32 cellular contexts compared by ENCODE assay signal in genomic region chr7:3201937-3202715, GRCh38.
DNase-seq lines count a peak whose midpoint lies in the region; ATAC-seq and TF ChIP-seq lines count a peak whose summit lies in the region.
"Had no signal": no experiment of that assay in that cellular context is flagged by ENCODE, and none has a peak within 500 bp of the region (broad histone marks: within the 10 kb centered on the region; RNA-seq: fewer than 3 reads in every experiment).

No MANE protein-coding gene starts in this region.

- H3K4me3 Mint-ChIP-seq in osteocyte (ENCODE audit: unreplicated experiment), result no peak overlapping the region
- H3K4me3 Mint-ChIP-seq: brain; mesothelial cell of epicardium; natural killer cell treated with Interleukin-12 subunit alpha and Interleukin-12 subunit beta and Interleukin-15 and Interleukin-18, amount 100 ng/mL, for 72 hours; stimulated activated naive CD8-positive, alpha-beta T cell treated with anti-CD3 and anti-CD28 coated beads, Interleukin-15, Interleukin-2, amounts not matched to agents 100 ng/mL and 50 ng/mL, for 24 hours had no signal

- H3K27ac Mint-ChIP-seq in osteocyte (ENCODE audit: unreplicated experiment), result no peak overlapping the region
- H3K27ac Mint-ChIP-seq: mesothelial cell of epicardium; stimulated activated naive CD8-positive, alpha-beta T cell treated with anti-CD3 and anti-CD28 coated beads, Interleukin-15, Interleukin-2, amounts not matched to agents 100 ng/mL and 50 ng/mL, for 24 hours had no signal

- H3K4me1 ChIP-seq in right cardiac atrium (ENCODE audit: control insufficient read depth, insufficient read depth, low read length), result no peaks in the 10 kb centered on the region
- H3K4me1 ChIP-seq in right atrium auricular region, result no peaks in the 10 kb centered on the region
- H3K4me1 ChIP-seq in esophagus muscularis mucosa, result no peaks in the 10 kb centered on the region
- H3K4me1 ChIP-seq: A549, adrenal gland, BE2C, foreskin keratinocyte, left lung, parathyroid adenoma, tibial artery had no signal

- H3K9me3 ChIP-seq in right cardiac atrium (ENCODE audit: control insufficient read depth, low read length), result no peaks in the 10 kb centered on the region
- no peaks in the 10 kb centered on the region for H3K9me3 ChIP-seq in right atrium auricular region
- H3K9me3 ChIP-seq in esophagus muscularis mucosa, result peaks cover 0 to 12% (median 9%) of the 10 kb centered on the region in 4 donors
- H3K9me3 ChIP-seq: A549, adrenal gland, BE2C had no signal

- TF ChIP-seq EP300 in esophagus muscularis mucosa (IDR thresholded peaks at IDR 0.05), result no peak

- peak; percentile 22 to 65 for ATAC-seq in right cardiac atrium
- ATAC-seq in GM21360 (IDR thresholded peaks at IDR 0.05; ENCODE audit: unreplicated experiment), result no peak
- no peak for ATAC-seq in HG03378 (IDR thresholded peaks at IDR 0.05; ENCODE audit: unreplicated experiment)
- ATAC-seq: A549, foreskin keratinocyte, left lung, sciatic nerve, SK-N-SH treated with all-trans-retinoic acid at 6 μM for 48 hours had no signal

- 60% methylated on average over 6 of the region's 6 CpGs for WGBS in right cardiac atrium
- WGBS in esophagus muscularis mucosa, result 62% methylated on average over 6 of the region's 6 CpGs

- intact Hi-C loops in right cardiac atrium (cut with DNase I), result no loop called here
- intact Hi-C loops in esophagus muscularis mucosa (cut with DNase I), result no loop called here

- H3K36me3 ChIP-seq in right atrium auricular region (no peaks in the 10 kb centered on the region), esophagus muscularis mucosa (no peaks in the 10 kb centered on the region)
- H3K36me3 ChIP-seq: adrenal gland, BE2C, left lung, tibial artery had no signal

- H3K4me3 ChIP-seq in right cardiac atrium (ENCODE audit: low read length) (no peak overlapping the region), right atrium auricular region (no peak overlapping the region), esophagus muscularis mucosa (no peak overlapping the region)
- H3K4me3 ChIP-seq: A549, adrenal gland, left lung, tibial artery had no signal

- H3K4me1 Mint-ChIP-seq in osteocyte (ENCODE audit: unreplicated experiment), result no peaks in the 10 kb centered on the region
- H3K4me1 Mint-ChIP-seq: brain had no signal

- no peaks in the 10 kb centered on the region for H3K27me3 Mint-ChIP-seq in osteocyte (ENCODE audit: unreplicated experiment)
- H3K27me3 Mint-ChIP-seq: brain; stimulated activated naive CD8-positive, alpha-beta T cell treated with anti-CD3 and anti-CD28 coated beads, Interleukin-15, Interleukin-2, amounts not matched to agents 100 ng/mL and 50 ng/mL, for 24 hours had no signal

- no peaks in the 10 kb centered on the region for H3K27me3 ChIP-seq in right cardiac atrium (ENCODE audit: control insufficient read depth, insufficient read depth)
- H3K27me3 ChIP-seq in right atrium auricular region, result no peaks in the 10 kb centered on the region
- no peaks in the 10 kb centered on the region for H3K27me3 ChIP-seq in esophagus muscularis mucosa
- H3K27me3 ChIP-seq: adrenal gland, BE2C, foreskin keratinocyte, tibial artery had no signal

- H3K9me3 Mint-ChIP-seq in osteocyte (ENCODE audit: unreplicated experiment), result no peaks in the 10 kb centered on the region
- H3K9me3 Mint-ChIP-seq: natural killer cell treated with Interleukin-12 subunit alpha and Interleukin-12 subunit beta and Interleukin-15 and Interleukin-18, amount 100 ng/mL, for 72 hours had no signal

- TF ChIP-seq CTCF in right atrium auricular region (IDR thresholded peaks at IDR 0.05) (no peak), esophagus muscularis mucosa (IDR thresholded peaks at IDR 0.05) (no peak), osteocyte (IDR thresholded peaks at IDR 0.05) (no peak)

- TF ChIP-seq POLR2A in esophagus muscularis mucosa (IDR thresholded peaks at IDR 0.05; ENCODE audit: low read depth), result no peak

- DNase-seq in right cardiac atrium (no peak), right atrium auricular region (ENCODE audit: low spot score) (no peak), esophagus muscularis mucosa (ENCODE audit: extremely low spot score) (peak; percentile 82), osteocyte (ENCODE audit: extremely low spot score, unreplicated experiment) (peak; percentile 56), DMS53 (lab: John Stamatoyannopoulos, UW) (no peak)
- no peak for DNase-seq in activated CD4-positive, alpha-beta T cell treated with anti-CD3 and anti-CD28 coated beads for 4 hours
- DNase-seq: activated CD4-positive, alpha-beta T cell treated with anti-CD3 and anti-CD28 coated beads, Interleukin-2, amount 50 U/mL, for 1 hour; activated naive CD4-positive, alpha-beta T cell; activated T-cell treated with anti-CD3 and anti-CD28 coated beads for 4 hours; BE2C; DND-41; effector CD8-positive, alpha-beta T cell; erythroblast; IMR-90; left lung; NCI-H1105; NCI-H2081; NCI-H226; stimulated activated CD4-positive, alpha-beta T cell treated with anti-CD3 and anti-CD28 coated beads, Interleukin-15, amount 100 ng/mL, for 24 hours; tibial artery had no signal

- H3K27ac ChIP-seq in right cardiac atrium (ENCODE audit: low read length) (no peak overlapping the region), right atrium auricular region (no peak overlapping the region), esophagus muscularis mucosa (replicated peaks in 1 of 4) (no peak overlapping the region)
- H3K27ac ChIP-seq: A549, adrenal gland, foreskin keratinocyte, left lung, parathyroid adenoma, tibial artery had no signal

- H3K36me3 Mint-ChIP-seq in osteocyte (ENCODE audit: unreplicated experiment), result no peaks in the 10 kb centered on the region
- H3K36me3 Mint-ChIP-seq: mesothelial cell of epicardium; natural killer cell treated with Interleukin-12 subunit alpha and Interleukin-12 subunit beta and Interleukin-15 and Interleukin-18, amount 100 ng/mL, for 72 hours had no signal

Comparison
In these comparisons a context has a peak if more than half of its experiments do, and no peak if none do; other contexts are left out.
1. ATAC-seq: peak in right cardiac atrium (2 of 2); none in GM21360 (single experiment) and HG03378 (single experiment).
2. DNase-seq: peak in esophagus muscularis mucosa (single experiment) and osteocyte (single experiment); none in right cardiac atrium (0 of 3), right atrium auricular region (single experiment), DMS53 (single experiment) and activated CD4-positive, alpha-beta T cell treated with anti-CD3 and anti-CD28 coated beads for 4 hours (0 of 2).